19 cellular contexts compared by ENCODE assay signal in the genomic region with DNA sequence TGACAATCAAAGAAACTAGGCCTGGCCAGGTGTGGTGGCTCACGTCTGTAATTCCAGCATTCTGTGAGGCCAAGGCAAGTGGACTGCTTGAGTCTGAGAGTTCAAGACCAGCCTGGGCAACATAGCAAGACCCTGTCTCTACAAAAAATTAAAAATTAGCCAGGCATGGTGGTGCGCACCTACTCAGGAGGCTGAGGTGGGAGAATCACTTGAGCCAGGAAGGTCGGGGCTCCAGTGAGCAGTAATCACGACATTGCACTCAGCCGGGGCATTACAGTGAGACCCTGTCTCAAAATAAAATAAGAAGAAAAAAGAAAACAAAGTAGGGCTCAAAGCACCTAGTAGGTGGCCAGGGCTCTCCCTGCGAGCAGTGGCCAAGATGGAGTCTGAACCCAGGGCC.
"Had no signal": no experiment of that assay in that cellular context is flagged by ENCODE, and none has a peak within 500 bp of the region (broad histone marks: within the 10 kb centered on the region; RNA-seq: fewer than 3 reads in every experiment).

No MANE protein-coding gene starts in this region.

- H3K9me3 ChIP-seq: SK-N-SH had no signal

- DNase-seq: Kasumi-1, KBM-7, MM.1S, NCI-H1092 treated with DMSO at 0.1 percent for 48 hours, NCI-H1436, NCI-H187, NCI-H2029, NCI-H2081 treated with DMSO at 0.1 percent for 48 hours, NCI-H2171, NCI-H226, NCI-H446, NCI-H510A, NCI-H524 treated with DMSO at 0.1 percent for 48 hours, NCI-H69, NCI-H774, RPMI8226, SHP77, SK-N-SH had no signal

- H3K4me2 ChIP-seq: SK-N-SH had no signal

- H3K9ac ChIP-seq: SK-N-SH had no signal

- H3K27ac ChIP-seq: HL-60 had no signal
